ENCODE assay signal across 10 cellular contexts in the genomic region with DNA sequence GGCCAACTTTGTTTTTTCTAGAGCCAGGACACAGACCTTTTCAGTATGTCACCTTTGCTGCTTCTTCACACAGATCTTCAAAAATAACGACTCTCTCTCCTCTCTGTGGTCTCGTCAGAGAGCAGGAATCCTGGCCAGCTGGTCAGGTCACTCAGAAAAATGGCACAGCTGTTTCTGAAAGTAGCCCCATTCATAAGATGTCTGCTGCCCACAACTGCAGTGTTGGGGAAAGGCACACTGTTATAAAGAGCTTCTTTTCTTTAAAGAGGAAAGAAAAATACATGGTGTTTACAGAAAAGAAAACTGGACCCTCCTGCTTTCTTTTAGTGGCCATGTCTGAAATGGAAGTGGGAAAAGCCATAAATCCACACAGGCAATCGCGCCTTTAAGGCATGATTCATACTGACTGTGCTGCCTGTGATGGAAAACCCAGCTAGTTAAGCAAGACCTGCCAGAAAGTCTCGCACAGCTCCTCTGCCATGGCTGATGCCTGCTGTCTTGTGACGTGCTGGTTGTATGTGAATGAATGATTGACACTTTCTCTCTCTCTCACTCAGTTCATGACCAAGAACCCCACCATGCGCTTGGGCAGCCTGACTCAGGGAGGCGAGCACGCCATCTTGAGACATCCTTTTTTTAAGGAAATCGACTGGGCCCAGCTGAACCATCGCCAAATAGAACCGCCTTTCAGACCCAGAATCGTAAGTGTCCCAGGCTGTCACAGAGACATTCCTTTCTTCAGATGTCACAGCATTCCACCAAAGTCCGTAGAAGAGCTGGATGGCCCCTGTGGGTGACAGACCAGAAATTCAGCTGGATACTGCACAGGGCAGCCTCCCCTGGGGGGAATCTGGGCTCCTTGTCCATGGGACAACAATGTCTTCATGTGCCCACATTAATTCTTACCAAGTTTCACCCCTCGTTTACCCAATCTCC.
A peak's percentile ranks its signal among the peaks of the same experiment; 100 is the strongest.
DNase-seq lines count a peak whose midpoint lies in the region; ATAC-seq and TF ChIP-seq lines count a peak whose summit lies in the region.
"Had no signal": no experiment of that assay in that cellular context is flagged by ENCODE, and none has a peak within 500 bp of the region (broad histone marks: within the 10 kb centered on the region; RNA-seq: fewer than 3 reads in every experiment).

No MANE protein-coding gene starts in this region.

- peak overlapping the region; percentile 2 to 84 (median 60) for H3K27ac Mint-ChIP-seq in CD4-positive, alpha-beta memory T cell

- TF ChIP-seq CTCF in choroid plexus epithelial cell (conservative IDR thresholded peaks at IDR 0.05; ENCODE audit: low read depth, low read length), result no peak
- TF ChIP-seq CTCF in omental fat pad (IDR thresholded peaks at IDR 0.05), result no peak

- intact Hi-C loops in CD4-positive, alpha-beta memory T cell (cut with micrococcal nuclease), result no loop called here

- no peak overlapping the region for H3K27ac ChIP-seq in CD4-positive, alpha-beta memory T cell (ENCODE audit: low read depth, low read length)
- no peak overlapping the region for H3K27ac ChIP-seq in substantia nigra (ENCODE audit: low read depth, low read length, poor library complexity, severe bottlenecking)
- H3K27ac ChIP-seq: left ventricle myocardium inferior had no signal

- peaks cover 14% of the 10 kb centered on the region for H3K4me1 ChIP-seq in CD4-positive, alpha-beta memory T cell (ENCODE audit: insufficient read depth, low read length)

- peak overlapping the region in 1 of 8 donors; percentile 34 for H3K4me3 Mint-ChIP-seq in CD4-positive, alpha-beta memory T cell

- POLR2A ChIA-PET in CD4-positive, alpha-beta memory T cell (lab: Charles Lee; ENCODE audit: partially characterized antibody), result interaction anchor here (1.1 kb wide), 1 partner anchor 11 kb away, joined by 3 read pairs; no protein-coding TSS in a partner anchor

- peaks cover 85% of the 10 kb centered on the region for H3K36me3 ChIP-seq in CD4-positive, alpha-beta memory T cell (ENCODE audit: insufficient read depth, low read length)

- ATAC-seq in omental fat pad (ENCODE audit: low FRiP score), result peak; percentile 80

- no peaks in the 10 kb centered on the region for H3K9me3 ChIP-seq in CD4-positive, alpha-beta memory T cell (ENCODE audit: control insufficient read depth in 1 of 2, low read length in 2 of 2)
- H3K9me3 ChIP-seq: left ventricle myocardium inferior had no signal

- peaks cover 74 to 94% of the 10 kb centered on the region in 2 donors for H3K36me3 Mint-ChIP-seq in CD4-positive, alpha-beta memory T cell

- H3K4me3 ChIP-seq in CD4-positive, alpha-beta memory T cell (ENCODE audit: low read length in 2 of 2), result no peak overlapping the region
- no peak overlapping the region for H3K4me3 ChIP-seq in choroid plexus epithelial cell (ENCODE audit: low read depth, low read length)
- H3K4me3 ChIP-seq: left ventricle myocardium inferior had no signal

- CTCF ChIA-PET in CD4-positive, alpha-beta memory T cell (lab: Charles Lee; ENCODE audit: partially characterized antibody), result interaction anchor here (1.8 kb wide), 2 partner anchors 10 to 72 kb away, joined by 6 to 9 read pairs; no protein-coding TSS in a partner anchor

- no peaks in the 10 kb centered on the region for H3K27me3 Mint-ChIP-seq in CD4-positive, alpha-beta memory T cell

- peaks cover 0 to 3% (median 0%) of the 10 kb centered on the region in 8 donors for H3K9me3 Mint-ChIP-seq in CD4-positive, alpha-beta memory T cell

- no peaks in the 10 kb centered on the region for H3K27me3 ChIP-seq in CD4-positive, alpha-beta memory T cell (ENCODE audit: insufficient read depth, low read length)

- no peak for DNase-seq in CD4-positive, alpha-beta memory T cell
- DNase-seq in NCI-H226 (peak; percentile 70), choroid plexus epithelial cell (ENCODE audit: low read depth) (peak; percentile 93), omental fat pad (ENCODE audit: low spot score) (no peak), NCI-H2227 (lab: John Stamatoyannopoulos, UW; ENCODE audit: unreplicated experiment) (no peak), activated gamma-delta T cell treated with Interleukin-2 at 50 U/mL for 16 hours (no peak), substantia nigra (lab: John Stamatoyannopoulos, UW) (no peak)
- no peak for DNase-seq in activated CD8-positive, alpha-beta memory T cell treated with anti-CD3 and anti-CD28 coated beads for 24 hours
- DNase-seq: central memory CD4-positive, alpha-beta T cell; left ventricle myocardium inferior had no signal

- H3K4me1 Mint-ChIP-seq in CD4-positive, alpha-beta memory T cell, result peaks cover 20 to 38% (median 27%) of the 10 kb centered on the region in 4 donors

Comparison
In these comparisons a context has a peak if more than half of its experiments do, and no peak if none do; other contexts are left out.
1. DNase-seq: peak in NCI-H226 (single experiment) and choroid plexus epithelial cell (single experiment); none in CD4-positive, alpha-beta memory T cell (0 of 5), omental fat pad (single experiment), NCI-H2227 (single experiment), activated CD8-positive, alpha-beta memory T cell treated with anti-CD3 and anti-CD28 coated beads for 24 hours (single experiment), activated gamma-delta T cell treated with Interleukin-2 at 50 U/mL for 16 hours (single experiment) and substantia nigra (0 of 49).